In the genomic region with DNA sequence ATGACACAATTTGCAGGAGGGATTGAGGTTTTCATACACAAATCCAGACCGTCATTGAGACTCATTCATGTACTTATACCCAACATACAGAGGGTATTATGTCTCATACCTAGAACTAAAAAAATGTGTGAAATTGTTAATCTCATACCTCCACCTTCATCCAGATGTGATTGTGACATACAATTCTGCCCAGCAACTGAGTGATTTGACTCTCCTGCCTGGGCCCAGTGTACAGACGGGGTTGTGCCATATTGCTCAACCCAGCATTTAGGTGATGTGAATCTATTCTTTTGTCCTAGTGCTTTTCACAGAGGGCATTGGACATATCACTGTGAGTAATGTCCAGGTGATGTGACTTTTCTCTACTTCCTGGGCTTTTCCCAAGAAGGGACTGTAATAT, we compare ENCODE assay signal across 14 cellular contexts.
"Had no signal": no experiment of that assay in that cellular context is flagged by ENCODE, and none has a peak within 500 bp of the region (broad histone marks: within the 10 kb centered on the region; RNA-seq: fewer than 3 reads in every experiment).

No MANE protein-coding gene starts in this region.

- DNase-seq: activated gamma-delta T cell, aorta, brain microvascular endothelial cell, colonic mucosa, gastrocnemius medialis, head of caudate nucleus, left lung, midbrain, retina, stomach, T-helper 9 cell had no signal

- H3K4me3 Mint-ChIP-seq: central memory CD8-positive, alpha-beta T cell; neural crest cell; type B pancreatic cell had no signal

- H3K4me1 ChIP-seq: colonic mucosa, gastrocnemius medialis, left lung, stomach had no signal

- H3K27me3 Mint-ChIP-seq: central memory CD8-positive, alpha-beta T cell; type B pancreatic cell had no signal

- H3K27me3 ChIP-seq: brain microvascular endothelial cell, colonic mucosa, gastrocnemius medialis, left lung, stomach had no signal

- ATAC-seq: gastrocnemius medialis, left lung had no signal

- H3K4me3 ChIP-seq: colonic mucosa, gastrocnemius medialis, left lung, stomach had no signal

- H3K27ac Mint-ChIP-seq: type B pancreatic cell had no signal

- H3K9me3 Mint-ChIP-seq: central memory CD8-positive, alpha-beta T cell; neural crest cell; type B pancreatic cell had no signal

- H3K27ac ChIP-seq: brain microvascular endothelial cell, colonic mucosa, gastrocnemius medialis, left lung, stomach had no signal

- H3K36me3 ChIP-seq: brain microvascular endothelial cell, colonic mucosa, gastrocnemius medialis, left lung had no signal

- H3K9me3 ChIP-seq: colonic mucosa, gastrocnemius medialis, stomach had no signal
